In genomic region chr16:86355538-86355937, GRCh38 we compare ENCODE assay signal across 1 cellular context.
TF ChIP-seq lines count a peak whose summit lies in the region.

No MANE protein-coding gene starts in this region.

TF ChIP-seq in SK-N-SH treated with all-trans-retinoic acid at 6 μM for 48 hours, 23 proteins besides CTCF, POLR2A, EP300 and RAD21 (continued from another document):
- TF ChIP-seq PATZ1 (CRISPR knock-in tag; IDR thresholded peaks at IDR 0.05; ENCODE audit: borderline replicate concordance) = no peak
- no peak for TF ChIP-seq CSRNP3 (CRISPR knock-in tag; IDR thresholded peaks at IDR 0.05)
- TF ChIP-seq ZNF565 (CRISPR knock-in tag; conservative IDR thresholded peaks at IDR 0.05; ENCODE audit: low read depth) = no peak
- no peak for TF ChIP-seq CSDC2 (CRISPR knock-in tag; IDR thresholded peaks at IDR 0.05)
- TF ChIP-seq PPARA (CRISPR knock-in tag; IDR thresholded peaks at IDR 0.05; ENCODE audit: borderline replicate concordance) = no peak
- TF ChIP-seq ARNTL (CRISPR knock-in tag; IDR thresholded peaks at IDR 0.05; ENCODE audit: borderline replicate concordance, low read depth) = no peak
- TF ChIP-seq ZNF70 (CRISPR knock-in tag; IDR thresholded peaks at IDR 0.05) = no peak
- no peak for TF ChIP-seq BACH2 (CRISPR knock-in tag; IDR thresholded peaks at IDR 0.05; ENCODE audit: borderline replicate concordance)
- no peak for TF ChIP-seq CREB5 (CRISPR knock-in tag; IDR thresholded peaks at IDR 0.05; ENCODE audit: low read depth)
- no peak for TF ChIP-seq ZC3H10 (CRISPR knock-in tag; IDR thresholded peaks at IDR 0.05)
- no peak for TF ChIP-seq ZFP30 (CRISPR knock-in tag; IDR thresholded peaks at IDR 0.05)
- TF ChIP-seq SNAI2 (CRISPR knock-in tag; IDR thresholded peaks at IDR 0.05) = no peak
- TF ChIP-seq ZFP3 (CRISPR knock-in tag; IDR thresholded peaks at IDR 0.05) = no peak
